Comparison of ENCODE assay signal across 8 cellular contexts in the genomic region with DNA sequence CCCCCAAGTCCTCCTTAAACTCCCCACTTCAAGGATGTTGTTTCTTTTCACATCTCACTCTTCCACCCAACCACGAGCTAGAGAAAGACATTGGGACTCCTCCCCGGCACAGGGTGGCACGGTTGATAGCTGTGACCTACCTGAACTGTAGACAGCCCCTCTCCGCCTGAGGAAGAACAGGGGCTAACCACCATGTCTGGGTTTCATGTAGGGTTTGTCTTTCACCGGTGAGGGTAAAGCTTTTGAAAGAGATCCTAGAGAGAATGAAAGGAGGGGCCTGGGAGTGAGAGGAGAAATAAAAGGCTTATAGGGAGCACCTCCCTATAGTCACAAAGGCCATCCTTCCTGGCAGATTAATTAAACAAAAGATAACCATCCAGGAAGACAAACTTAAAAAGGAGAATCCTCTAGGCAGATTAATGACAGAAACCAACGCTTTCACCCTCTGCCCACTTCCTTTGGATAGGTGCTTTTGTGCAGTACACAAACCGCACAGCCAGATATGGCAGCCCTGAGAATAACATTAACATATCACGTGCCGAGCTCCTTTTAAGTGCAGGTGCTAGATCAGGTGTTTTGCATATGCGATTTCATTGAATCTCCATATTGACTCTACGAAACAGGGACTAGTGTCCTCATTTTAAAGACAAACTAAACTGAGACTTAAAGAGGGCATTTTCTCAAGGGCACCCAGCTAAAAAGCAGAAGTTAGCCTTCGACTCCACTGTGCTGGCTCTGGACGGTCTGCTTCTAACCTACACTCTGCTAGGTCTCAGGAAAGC.
A peak's percentile ranks its signal among the peaks of the same experiment; 100 is the strongest.
DNase-seq lines count a peak whose midpoint lies in the region; ATAC-seq and TF ChIP-seq lines count a peak whose summit lies in the region.

No MANE protein-coding gene starts in this region.

- no peak overlapping the region for H3K27ac ChIP-seq in adrenal gland

- TF ChIP-seq CTCF in adrenal gland (IDR thresholded peaks at IDR 0.05): no peak

- no peaks in the 10 kb centered on the region for H3K9me3 ChIP-seq in adrenal gland (replicated peaks in 1 of 3)

- peak overlapping the region; percentile 27 for H3K4me3 Mint-ChIP-seq in activated T-helper 1 cell treated with anti-CD3 and anti-CD28 coated beads, Interleukin-12 subunit alpha, Interleukin-12 subunit beta, Interleukin-2, Interleukin-4 antibody, amounts not matched to agents 30 ng/mL and 10 ng/mL and 1 ng/mL, durations not matched to agents 14 hours and 24 hours and 36 hours

- H3K9me3 Mint-ChIP-seq in activated T-helper 1 cell treated with anti-CD3 and anti-CD28 coated beads, Interleukin-12 subunit alpha, Interleukin-12 subunit beta, Interleukin-2, Interleukin-4 antibody, amounts not matched to agents 30 ng/mL and 10 ng/mL and 1 ng/mL, durations not matched to agents 14 hours and 24 hours and 36 hours: no peaks in the 10 kb centered on the region

- DNase-seq in NCI-H1417 (lab: John Stamatoyannopoulos, UW) (peak in 2 of 3 experiments; percentile 52 to 92), NCI-H1417 treated with DMSO at 0.1 percent for 48 hours (lab: John Stamatoyannopoulos, UW) (no peak), NCI-H187 (lab: John Stamatoyannopoulos, UW) (peak; percentile 44 to 95), adrenal gland (no peak), globus pallidus (ENCODE audit: low spot score) (no peak)
- DNase-seq in activated T-helper 1 cell treated with anti-CD3 and anti-CD28 coated beads, Interleukin-12 subunit alpha, Interleukin-12 subunit beta, Interleukin-2, Interleukin-4 antibody, amounts not matched to agents 30 ng/mL and 10 ng/mL and 1 ng/mL, durations not matched to agents 14 hours and 24 hours and 36 hours (ENCODE audit: low spot score): peak; percentile 42
- DNase-seq in stimulated activated naive CD4-positive, alpha-beta T cell (lab: John Stamatoyannopoulos, UW): peak in 5 of 6 experiments; percentile 9 to 61 (median 54)

- no peak overlapping the region for H3K4me3 ChIP-seq in adrenal gland

- H3K36me3 ChIP-seq in adrenal gland (replicated peaks in 1 of 2): no peaks in the 10 kb centered on the region

- intact Hi-C loops in activated T-helper 1 cell treated with anti-CD3 and anti-CD28 coated beads, Interleukin-12 subunit alpha, Interleukin-12 subunit beta, Interleukin-2, Interleukin-4 antibody, amounts not matched to agents 30 ng/mL and 10 ng/mL and 1 ng/mL, durations not matched to agents 14 hours and 24 hours and 36 hours (cut with micrococcal nuclease): loop anchor here (1.0 to 2.0 kb wide), 2 partner anchors 9 to 238 kb away; no protein-coding TSS in a partner anchor
- intact Hi-C loops in adrenal gland (cut with DNase I): no loop called here

- peaks cover 41% of the 10 kb centered on the region for H3K4me1 Mint-ChIP-seq in activated T-helper 1 cell treated with anti-CD3 and anti-CD28 coated beads, Interleukin-12 subunit alpha, Interleukin-12 subunit beta, Interleukin-2, Interleukin-4 antibody, amounts not matched to agents 30 ng/mL and 10 ng/mL and 1 ng/mL, durations not matched to agents 14 hours and 24 hours and 36 hours (ENCODE audit: low read depth)

- no peaks in the 10 kb centered on the region for H3K27me3 ChIP-seq in adrenal gland

- no peaks in the 10 kb centered on the region for H3K36me3 Mint-ChIP-seq in activated T-helper 1 cell treated with anti-CD3 and anti-CD28 coated beads, Interleukin-12 subunit alpha, Interleukin-12 subunit beta, Interleukin-2, Interleukin-4 antibody, amounts not matched to agents 30 ng/mL and 10 ng/mL and 1 ng/mL, durations not matched to agents 14 hours and 24 hours and 36 hours (ENCODE audit: low read depth)

- no peak for TF ChIP-seq POLR2A in adrenal gland (IDR thresholded peaks at IDR 0.05)

- peaks cover 10% of the 10 kb centered on the region for H3K27me3 Mint-ChIP-seq in activated T-helper 1 cell treated with anti-CD3 and anti-CD28 coated beads, Interleukin-12 subunit alpha, Interleukin-12 subunit beta, Interleukin-2, Interleukin-4 antibody, amounts not matched to agents 30 ng/mL and 10 ng/mL and 1 ng/mL, durations not matched to agents 14 hours and 24 hours and 36 hours (ENCODE audit: insufficient read depth)

- peak overlapping the region; percentile 6 for H3K27ac Mint-ChIP-seq in activated T-helper 1 cell treated with anti-CD3 and anti-CD28 coated beads, Interleukin-12 subunit alpha, Interleukin-12 subunit beta, Interleukin-2, Interleukin-4 antibody, amounts not matched to agents 30 ng/mL and 10 ng/mL and 1 ng/mL, durations not matched to agents 14 hours and 24 hours and 36 hours

- peak; percentile 79 for ATAC-seq in HG02678 (IDR thresholded peaks at IDR 0.05; ENCODE audit: unreplicated experiment)

- WGBS in adrenal gland, 4 donors: 84 to 89% (median 87%) methylated on average over 13 of the region's 13 CpGs

- H3K4me1 ChIP-seq in adrenal gland (replicated peaks in 1 of 2): peaks cover 5 to 6% of the 10 kb centered on the region in 2 donors

Comparison
In these comparisons a context has a peak if more than half of its experiments do, and no peak if none do; other contexts are left out.
1. DNase-seq: peak in NCI-H1417 (2 of 3), NCI-H187 (2 of 2), activated T-helper 1 cell treated with anti-CD3 and anti-CD28 coated beads, Interleukin-12 subunit alpha, Interleukin-12 subunit beta, Interleukin-2, Interleukin-4 antibody, amounts not matched to agents 30 ng/mL and 10 ng/mL and 1 ng/mL, durations not matched to agents 14 hours and 24 hours and 36 hours (single experiment) and stimulated activated naive CD4-positive, alpha-beta T cell (5 of 6); none in NCI-H1417 treated with DMSO at 0.1 percent for 48 hours (single experiment), adrenal gland (0 of 7) and globus pallidus (single experiment).